Comparison of ENCODE assay signal across 8 cellular contexts in genomic region chr9:34381323-34381722, GRCh38. TPM values are rescaled to one million over a fixed set of nuclear protein-coding genes. Genes with fewer than 3 reads are reported as not detected.
A peak's percentile ranks its signal among the peaks of the same experiment; 100 is the strongest.
DNase-seq lines count a peak whose midpoint lies in the region; ATAC-seq and TF ChIP-seq lines count a peak whose summit lies in the region.

No MANE protein-coding gene starts in this region.

- peaks cover 34% of the 10 kb centered on the region for H3K4me1 Mint-ChIP-seq in central memory CD8-positive, alpha-beta T cell

- DNase-seq in heart left ventricle (peak in 3 of 5 donors; percentile 37 to 66 (median 48)), Right ventricle myocardium inferior (ENCODE audit: missing footprints) (no peak), midbrain (lab: John Stamatoyannopoulos, UW) (peak; percentile 8), GM20000 (ENCODE audit: low spot score) (no peak)
- peak in 1 of 2 donors; percentile 12 for DNase-seq in central memory CD8-positive, alpha-beta T cell (ENCODE audit: low spot score in 2 of 2)

- peak in 3 of 4 donors; percentile 1 to 22 (median 10) for ATAC-seq in heart left ventricle
- no peak for ATAC-seq in Right ventricle myocardium inferior
- no peak for ATAC-seq in central memory CD8-positive, alpha-beta T cell (replicated peaks; ENCODE audit: extremely low read depth, poor library complexity, severe bottlenecking)
- no peak for ATAC-seq in HG03378 (IDR thresholded peaks at IDR 0.05; ENCODE audit: unreplicated experiment)
- ATAC-seq in HG03571 (IDR thresholded peaks at IDR 0.05; ENCODE audit: unreplicated experiment): no peak

- no peaks in the 10 kb centered on the region for H3K9me3 Mint-ChIP-seq in central memory CD8-positive, alpha-beta T cell

- intact Hi-C loops in heart left ventricle (cut with DNase I) (loop anchor here in 2 of 10 donors (5.0 kb wide), 3 partner anchors 51 to 254 kb away; partner anchors contain the start of gene DCAF12 (in 1 of the 2)), Right ventricle myocardium inferior (cut with DNase I) (no loop called here)

- H3K36me3 ChIP-seq in heart left ventricle (no peaks in the 10 kb centered on the region), urinary bladder (ENCODE audit: insufficient read depth) (no peaks in the 10 kb centered on the region)

- 31 to 55% (median 39%) methylated on average over 17 of the region's 17 CpGs for WGBS in heart left ventricle, 4 donors
- WGBS in urinary bladder: 43% methylated on average over 17 of the region's 17 CpGs

- H3K27me3 Mint-ChIP-seq in central memory CD8-positive, alpha-beta T cell: no peaks in the 10 kb centered on the region

- H3K4me1 ChIP-seq in heart left ventricle: peaks cover 0 to 37% (median 23%) of the 10 kb centered on the region in 12 donors
- H3K4me1 ChIP-seq in urinary bladder (ENCODE audit: insufficient read depth): no peaks in the 10 kb centered on the region

- peaks cover 7% of the 10 kb centered on the region for H3K36me3 Mint-ChIP-seq in central memory CD8-positive, alpha-beta T cell (ENCODE audit: insufficient read depth)

- H3K4me3 Mint-ChIP-seq in central memory CD8-positive, alpha-beta T cell: peak overlapping the region; percentile 64

- no peak for TF ChIP-seq POLR2A in heart left ventricle (IDR thresholded peaks at IDR 0.05)

- H3K27ac Mint-ChIP-seq in central memory CD8-positive, alpha-beta T cell (ENCODE audit: low read depth): no peak overlapping the region

- H3K9me3 ChIP-seq in heart left ventricle: no peaks in the 10 kb centered on the region

- no peaks in the 10 kb centered on the region for H3K27me3 ChIP-seq in heart left ventricle

- TF ChIP-seq CTCF in heart left ventricle (IDR thresholded peaks at IDR 0.05) (no peak), GM20000 (IDR thresholded peaks at IDR 0.05; ENCODE audit: extremely low read depth, missing control alignments) (no peak)

- peak overlapping the region; percentile 24 to 82 (median 64) for H3K4me3 ChIP-seq in heart left ventricle
- H3K4me3 ChIP-seq in urinary bladder (ENCODE audit: low read depth, low read length): peak overlapping the region; percentile 47

- H3K27ac ChIP-seq in heart left ventricle (peak overlapping the region in 10 of 12 donors; percentile 60 to 90 (median 75)), urinary bladder (ENCODE audit: low read depth) (no peak overlapping the region)

RNA-seq across cellular contexts. Expression of gene MYORG, which starts 4.6 kb away (rescaled TPM):
- total RNA-seq in heart left ventricle: 10 to 100 TPM in 1 of 9 donors, 1 to 10 TPM in 8; 3.5 to 10.2 (median 6.7) TPM
- polyA plus RNA-seq in heart left ventricle: 1 to 10 TPM; 1.3 to 5.9 TPM
- 9.0 TPM for total RNA-seq in Right ventricle myocardium inferior
- total RNA-seq in urinary bladder: 2.4 TPM
- polyA plus RNA-seq in urinary bladder: 9.8 TPM

RNA-seq across cellular contexts. Expression of gene NUDT2, which starts 52.0 kb away (rescaled TPM):
- 10 to 100 TPM; 14.1 to 21.3 (median 17.2) TPM for total RNA-seq in heart left ventricle
- 10 to 100 TPM; 19.4 to 27.6 TPM for polyA plus RNA-seq in heart left ventricle
- 19.7 TPM for total RNA-seq in Right ventricle myocardium inferior
- total RNA-seq in urinary bladder: 22.1 TPM
- polyA plus RNA-seq in urinary bladder: 36.2 TPM

RNA-seq across cellular contexts. Expression of gene KIF24, which starts 52.3 kb away (rescaled TPM):
- total RNA-seq in heart left ventricle: 1 to 10 TPM in 2 of 9 donors, under 1 TPM in 7; 0.25 to 1.6 (median 0.67) TPM
- under 1 TPM; 0.19 to 0.64 TPM for polyA plus RNA-seq in heart left ventricle
- total RNA-seq in Right ventricle myocardium inferior: 0.78 TPM
- total RNA-seq in urinary bladder: 5.8 TPM
- 0.32 TPM for polyA plus RNA-seq in urinary bladder

Comparison
In these comparisons a context has a peak if more than half of its experiments do, and no peak if none do; other contexts are left out.
1. ATAC-seq: peak in heart left ventricle (3 of 4); none in Right ventricle myocardium inferior (single experiment), central memory CD8-positive, alpha-beta T cell (single experiment), HG03378 (single experiment) and HG03571 (single experiment).
2. DNase-seq: peak in heart left ventricle (3 of 5) and midbrain (single experiment); none in Right ventricle myocardium inferior (single experiment) and GM20000 (single experiment).